Comparison of ENCODE assay signal across 10 cellular contexts in the genomic region with DNA sequence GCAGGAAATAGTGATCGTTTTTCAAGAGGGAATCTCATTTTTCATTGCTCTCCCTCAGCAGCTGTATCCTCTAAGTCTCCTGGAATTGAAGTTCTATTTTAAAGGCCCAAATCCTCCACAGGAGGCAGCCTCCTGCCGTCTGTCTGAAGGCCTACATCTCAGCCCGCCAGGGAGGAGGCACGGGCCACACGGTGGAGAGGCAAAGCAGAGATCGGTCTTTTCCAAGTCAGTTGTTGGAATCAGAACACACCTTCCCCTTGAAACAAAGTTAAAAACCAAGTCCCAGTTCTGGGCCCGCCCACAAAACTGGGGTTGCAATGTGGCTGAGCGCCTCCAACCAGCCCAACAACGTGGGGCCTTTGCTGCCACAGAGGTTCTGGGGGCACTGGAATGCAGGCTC.
DNase-seq lines count a peak whose midpoint lies in the region; ATAC-seq and TF ChIP-seq lines count a peak whose summit lies in the region.
"Had no signal": no experiment of that assay in that cellular context is flagged by ENCODE, and none has a peak within 500 bp of the region (broad histone marks: within the 10 kb centered on the region; RNA-seq: fewer than 3 reads in every experiment).

No MANE protein-coding gene starts in this region.

- TF ChIP-seq CTCF in testis (IDR thresholded peaks at IDR 0.05) = no peak
- no peak for TF ChIP-seq CTCF in prostate gland (IDR thresholded peaks at IDR 0.05)

- H3K4me3 ChIP-seq in H7 (ENCODE audit: insufficient read depth, low read depth, low read length) = no peak overlapping the region
- H3K4me3 ChIP-seq in testis = no peak overlapping the region
- no peak overlapping the region for H3K4me3 ChIP-seq in prostate gland

- H3K27ac ChIP-seq in testis = no peak overlapping the region
- no peak overlapping the region for H3K27ac ChIP-seq in prostate gland

- DNase-seq in H7 = peak; percentile 62
- DNase-seq in T-helper 17 cell = no peak
- DNase-seq in immature natural killer cell = no peak
- DNase-seq in stimulated activated effector memory CD8-positive, alpha-beta T cell treated with anti-CD3 and anti-CD28 coated beads, Interleukin-12 subunit alpha, Interleukin-12 subunit beta, amount 100 ng/mL, for 72 hours (ENCODE audit: low spot score in 2 of 2) = no peak
- DNase-seq in testis = no peak
- DNase-seq in prostate gland (ENCODE audit: low spot score) = no peak
- DNase-seq: activated CD4-positive, alpha-beta T cell treated with anti-CD3 and anti-CD28 coated beads, Interleukin-2, amount 50 U/mL, for 1 hour; NCI-H187; OCI-M1 had no signal

- no peaks in the 10 kb centered on the region for H3K9me3 ChIP-seq in T-helper 17 cell (ENCODE audit: control insufficient read depth, low read length, poor library complexity, severe bottlenecking)
- H3K9me3 ChIP-seq in testis = no peaks in the 10 kb centered on the region
- no peaks in the 10 kb centered on the region for H3K9me3 ChIP-seq in prostate gland

- H3K36me3 ChIP-seq in H7 (replicated peaks; ENCODE audit: control insufficient read depth, insufficient read depth, low read length) (no peaks in the 10 kb centered on the region; the same call in 1 of the 2 replicates), testis (ENCODE audit: low read depth, missing control alignments) (no peaks in the 10 kb centered on the region), prostate gland (no peaks in the 10 kb centered on the region)

- no peaks in the 10 kb centered on the region for H3K27me3 Mint-ChIP-seq in T-helper 17 cell
- H3K27me3 Mint-ChIP-seq in immature natural killer cell (ENCODE audit: low read depth in 3 of 3) = peaks cover 2 to 19% (median 11%) of the 10 kb centered on the region in 3 donors

- ATAC-seq in T-helper 17 cell = no peak
- no peak for ATAC-seq in stimulated activated effector memory CD8-positive, alpha-beta T cell treated with anti-CD3 and anti-CD28 coated beads, Interleukin-12 subunit alpha, Interleukin-12 subunit beta, amount 100 ng/mL, for 72 hours
- ATAC-seq in GM18858 (IDR thresholded peaks at IDR 0.05; ENCODE audit: unreplicated experiment) = no peak

- intact Hi-C loops in testis (cut with DNase I; ENCODE audit: low total_unique reads) = no loop called here
- intact Hi-C loops in prostate gland (cut with DNase I) = no loop called here

- H3K4me1 Mint-ChIP-seq in T-helper 17 cell (peaks cover 75% of the 10 kb centered on the region), immature natural killer cell (peaks cover 98 to 100% of the 10 kb centered on the region in 2 donors)
- peaks cover 95% of the 10 kb centered on the region for H3K4me1 Mint-ChIP-seq in stimulated activated effector memory CD8-positive, alpha-beta T cell treated with anti-CD3 and anti-CD28 coated beads, Interleukin-12 subunit alpha, Interleukin-12 subunit beta, amount 100 ng/mL, for 72 hours

- H3K27ac Mint-ChIP-seq in T-helper 17 cell = peak overlapping the region; percentile 100
- peak overlapping the region; percentile 98 to 100 (median 99) for H3K27ac Mint-ChIP-seq in immature natural killer cell
- H3K27ac Mint-ChIP-seq in stimulated activated effector memory CD8-positive, alpha-beta T cell treated with anti-CD3 and anti-CD28 coated beads, Interleukin-12 subunit alpha, Interleukin-12 subunit beta, amount 100 ng/mL, for 72 hours = peak overlapping the region; percentile 95

- H3K4me1 ChIP-seq in testis (peaks cover 43% of the 10 kb centered on the region), prostate gland (replicated peaks) (peaks cover 9% of the 10 kb centered on the region)

- H3K4me3 Mint-ChIP-seq in T-helper 17 cell (peak overlapping the region; percentile 87), immature natural killer cell (peak overlapping the region; percentile 55 to 80 (median 65))
- peak overlapping the region; percentile 82 for H3K4me3 Mint-ChIP-seq in stimulated activated effector memory CD8-positive, alpha-beta T cell treated with anti-CD3 and anti-CD28 coated beads, Interleukin-12 subunit alpha, Interleukin-12 subunit beta, amount 100 ng/mL, for 72 hours

- TF ChIP-seq POLR2A in testis (IDR thresholded peaks at IDR 0.05) (no peak), prostate gland (IDR thresholded peaks at IDR 0.05) (no peak)

- H3K36me3 Mint-ChIP-seq in T-helper 17 cell (ENCODE audit: low read depth) (no peaks in the 10 kb centered on the region), immature natural killer cell (peaks cover 0 to 2% (median 0%) of the 10 kb centered on the region in 3 donors)
- H3K36me3 Mint-ChIP-seq in stimulated activated effector memory CD8-positive, alpha-beta T cell treated with anti-CD3 and anti-CD28 coated beads, Interleukin-12 subunit alpha, Interleukin-12 subunit beta, amount 100 ng/mL, for 72 hours = peaks cover 61% of the 10 kb centered on the region

- WGBS in testis, 2 donors = 83 to 86% methylated on average over 9 of the region's 9 CpGs
- 78% methylated on average over 9 of the region's 9 CpGs for WGBS in prostate gland

- H3K27me3 ChIP-seq in H7 (ENCODE audit: control insufficient read depth, insufficient read depth, low read length) (no peaks in the 10 kb centered on the region), testis (no peaks in the 10 kb centered on the region), prostate gland (replicated peaks; ENCODE audit: insufficient read depth) (no peaks in the 10 kb centered on the region)

- H3K9me3 Mint-ChIP-seq in immature natural killer cell = no peaks in the 10 kb centered on the region
- H3K9me3 Mint-ChIP-seq in stimulated activated effector memory CD8-positive, alpha-beta T cell treated with anti-CD3 and anti-CD28 coated beads, Interleukin-12 subunit alpha, Interleukin-12 subunit beta, amount 100 ng/mL, for 72 hours = no peaks in the 10 kb centered on the region
